ENCODE assay signal across 8 cellular contexts in the genomic region with DNA sequence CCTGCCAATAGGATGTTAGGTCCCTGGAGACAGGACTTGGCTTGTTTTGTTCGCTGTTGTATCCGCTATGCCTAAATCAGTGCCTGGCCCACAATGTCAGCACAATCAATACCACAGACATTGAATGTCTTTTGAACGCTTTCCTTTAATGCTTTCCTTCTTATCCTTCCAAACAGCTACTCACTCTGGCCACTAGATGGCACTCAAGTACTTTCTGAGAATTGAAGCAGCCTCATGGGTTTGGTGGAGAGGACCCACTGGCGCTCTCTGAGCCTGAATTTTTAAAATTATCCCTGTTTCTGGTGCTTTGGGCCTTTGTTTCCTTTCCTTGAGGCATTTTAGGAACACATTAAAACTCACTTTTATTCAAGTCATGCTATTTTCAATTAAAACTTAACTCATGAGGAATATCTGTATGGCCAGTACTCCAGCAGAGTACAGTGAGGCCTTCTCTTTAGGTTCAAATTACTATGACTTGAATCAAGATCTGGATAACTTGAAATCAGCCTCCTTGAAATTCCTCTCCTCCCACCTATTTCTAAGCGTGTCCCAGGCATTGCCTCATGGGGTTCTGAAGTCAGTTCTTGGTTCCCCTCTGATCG. TPM values are rescaled to one million over a fixed set of nuclear protein-coding genes. Genes with fewer than 3 reads are reported as not detected.
DNase-seq lines count a peak whose midpoint lies in the region; ATAC-seq and TF ChIP-seq lines count a peak whose summit lies in the region.

No MANE protein-coding gene starts in this region.

- H3K4me2 ChIP-seq in DND-41 (ENCODE audit: insufficient read depth, low read length) (no peak overlapping the region), IMR-90 (ENCODE audit: low read depth, low read length) (no peak overlapping the region)

- H2BK20ac ChIP-seq in IMR-90 (ENCODE audit: low read depth, low read length) = peak overlapping the region; percentile 81

- H2AK9ac ChIP-seq in IMR-90 (replicated peaks; ENCODE audit: low read depth, low read length, poor library complexity) = no peak overlapping the region

- 0 out of 2 replicates have a peak overlapping the region, but pooled peaks have one; percentile 59 for H4K91ac ChIP-seq in IMR-90 (ENCODE audit: insufficient read depth, low read depth, low read length)

- H3K23ac ChIP-seq in IMR-90 (ENCODE audit: low read depth, low read length) = no peak overlapping the region

- no peak overlapping the region for H2BK5ac ChIP-seq in IMR-90 (ENCODE audit: low read depth, low read length, poor library complexity, severe bottlenecking)

- H3K27me3 ChIP-seq in DND-41 (ENCODE audit: insufficient read depth, low read length, poor library complexity) (peaks cover 5% of the 10 kb centered on the region), IMR-90 (ENCODE audit: control insufficient read depth, insufficient read depth, low read length) (no peaks in the 10 kb centered on the region), right atrium auricular region (no peaks in the 10 kb centered on the region), gastrocnemius medialis (no peaks in the 10 kb centered on the region)

- peak; percentile 25; the same call in 1 of the 3 replicates for ATAC-seq in DND-41 (ENCODE audit: insufficient read depth, low read depth)
- ATAC-seq in IMR-90 (ENCODE audit: low read depth) = peak; percentile 33
- ATAC-seq in activated naive CD4-positive, alpha-beta T cell treated with anti-CD3 and anti-CD28 coated beads, Interleukin-2, amount 50 U/mL, for 72 hours = no peak
- ATAC-seq in gastrocnemius medialis = peak; percentile 50 to 59
- ATAC-seq in GM19455 (IDR thresholded peaks at IDR 0.05; ENCODE audit: unreplicated experiment) = no peak
- no peak for ATAC-seq in GM21619 (IDR thresholded peaks at IDR 0.05; ENCODE audit: unreplicated experiment)

- intact Hi-C loops in IMR-90 (cut with micrococcal nuclease) (loop anchor here (1.0 to 10.0 kb wide), 4 partner anchors 120 to 1257 kb away; partner anchors contain the start of genes C17orf100 and MED31), gastrocnemius medialis (cut with DNase I; ENCODE audit: low total_unique reads) (loop anchor here (1.0 to 5.0 kb wide), 3 partner anchors 120 to 850 kb away; partner anchors contain the start of gene AIPL1)

- H2BK15ac ChIP-seq in IMR-90 (ENCODE audit: low read depth, low read length) = no peak overlapping the region

- H3K36me3 ChIP-seq in DND-41 (ENCODE audit: insufficient read depth, low read length) (no peaks in the 10 kb centered on the region; the same call in 1 of the 2 replicates), IMR-90 (ENCODE audit: control insufficient read depth, insufficient read depth, low read length) (no peaks in the 10 kb centered on the region), right atrium auricular region (no peaks in the 10 kb centered on the region), gastrocnemius medialis (no peaks in the 10 kb centered on the region)

- H2AK5ac ChIP-seq in IMR-90 (ENCODE audit: low read depth, low read length) = peak overlapping the region; percentile 74; the same call in 1 of the 2 replicates

- in situ Hi-C loops in IMR-90 (cut with MboI; ENCODE audit: low sequenced_read_pairs) (loop anchor here (5.0 kb wide), 1 partner anchor 835 kb away; no protein-coding TSS in a partner anchor), gastrocnemius medialis (cut with MboI; ENCODE audit: low sequenced_read_pairs in 4 of 4) (loop anchor here (5.0 to 25.0 kb wide), 6 partner anchors 125 to 845 kb away; partner anchors contain the start of gene WSCD1 (in 2 of the 4))

- TF ChIP-seq POLR2A in IMR-90 (IDR thresholded peaks at IDR 0.05; ENCODE audit: low read depth, low read length) (no peak), gastrocnemius medialis (IDR thresholded peaks at IDR 0.05) (no peak)

- H2AFZ ChIP-seq in DND-41 (ENCODE audit: low read depth, low read length) = no peak overlapping the region
- peak overlapping the region; percentile 77 for H2AFZ ChIP-seq in IMR-90 (replicated peaks; ENCODE audit: low read length, poor library complexity)

- H3K56ac ChIP-seq in IMR-90 (ENCODE audit: extremely low read depth, insufficient read depth, low read length) = no peak overlapping the region

- peak overlapping the region; percentile 24 to 54 for H3K27ac Mint-ChIP-seq in activated naive CD4-positive, alpha-beta T cell treated with anti-CD3 and anti-CD28 coated beads, Interleukin-2, amount 50 U/mL, for 72 hours

- H4K8ac ChIP-seq in IMR-90 (ENCODE audit: low read depth in 2 of 2, low read length in 2 of 2) = no peak overlapping the region

- H3K4me3 ChIP-seq in DND-41 (ENCODE audit: low read depth in 1 of 2, low read length in 2 of 2) (no peak overlapping the region), IMR-90 (ENCODE audit: insufficient read depth, low read depth, low read length) (no peak overlapping the region), right atrium auricular region (no peak overlapping the region), gastrocnemius medialis (no peak overlapping the region)

- peaks cover 0 to 7% of the 10 kb centered on the region in 2 donors for H3K36me3 Mint-ChIP-seq in activated naive CD4-positive, alpha-beta T cell treated with anti-CD3 and anti-CD28 coated beads, Interleukin-2, amount 50 U/mL, for 72 hours

- no peaks in the 10 kb centered on the region for H3K9me3 Mint-ChIP-seq in activated naive CD4-positive, alpha-beta T cell treated with anti-CD3 and anti-CD28 coated beads, Interleukin-2, amount 50 U/mL, for 72 hours

- BruUV-seq in IMR-90 (replicated peaks; lab: Mats Ljungman, UMichigan) = no TSS peak

- peak; percentile 93 for TF ChIP-seq RAD21 in IMR-90 (IDR thresholded peaks at IDR 0.05; ENCODE audit: low read length)

- no peak overlapping the region for H2BK120ac ChIP-seq in IMR-90 (ENCODE audit: low read depth, low read length)

- TF ChIP-seq CTCF in DND-41 (IDR thresholded peaks at IDR 0.05; ENCODE audit: borderline replicate concordance, extremely low read depth, low read length, poor library complexity, severe bottlenecking) (peak; percentile 95), IMR-90 (conservative IDR thresholded peaks at IDR 0.05; ENCODE audit: low read depth, low read length) (peak; percentile 95), right atrium auricular region (IDR thresholded peaks at IDR 0.05) (peak; percentile 88 to 93), gastrocnemius medialis (IDR thresholded peaks at IDR 0.05 in 4 of 5, conservative IDR thresholded peaks at IDR 0.05 in 1 of 5) (peak; percentile 85 to 95 (median 87))

- H4K20me1 ChIP-seq in DND-41 (ENCODE audit: insufficient read depth, low read length) = no peaks in the 10 kb centered on the region
- no peaks in the 10 kb centered on the region for H4K20me1 ChIP-seq in IMR-90 (ENCODE audit: insufficient read depth, low read length)

- H3K27ac ChIP-seq in DND-41 (ENCODE audit: low read length) (no peak overlapping the region), IMR-90 (ENCODE audit: insufficient read depth, low read length) (no peak overlapping the region), right atrium auricular region (no peak overlapping the region), gastrocnemius medialis (no peak overlapping the region)

- peaks cover 16 to 21% of the 10 kb centered on the region in 2 experiments; a peak in 3 of 4 replicates for H3K79me1 ChIP-seq in IMR-90 (ENCODE audit: low read depth in 1 of 2, low read length in 2 of 2)

- H4K5ac ChIP-seq in IMR-90 (ENCODE audit: low read depth, low read length) = no peak overlapping the region

- H3K9me3 ChIP-seq in DND-41 (ENCODE audit: insufficient read depth, low read length, severe bottlenecking) = no peaks in the 10 kb centered on the region
- no peaks in the 10 kb centered on the region for H3K9me3 ChIP-seq in IMR-90 (ENCODE audit: control insufficient read depth, insufficient read depth, low read length)
- no peaks in the 10 kb centered on the region for H3K9me3 ChIP-seq in right atrium auricular region
- H3K9me3 ChIP-seq in gastrocnemius medialis = no peaks in the 10 kb centered on the region

- no peak overlapping the region for H3K9ac ChIP-seq in DND-41 (ENCODE audit: low read depth, low read length)
- H3K9ac ChIP-seq in IMR-90 (ENCODE audit: low read depth, low read length) = no peak overlapping the region

- dilution Hi-C loops in IMR-90 (cut with HindIII; ENCODE audit: low sequenced_read_pairs, unreplicated experiment) = no loop called here

- CTCF ChIA-PET in IMR-90 (lab: Yijun Ruan, JAX) = interaction anchor here (0.8 to 1.1 kb wide), 3 partner anchors 835 to 848 kb away, joined by 3 to 5 read pairs (median 4); no protein-coding TSS in a partner anchor

- 39% methylated on average over 3 of the region's 6 CpGs; no CpG with 5 or more reads in 1 of the 2 experiments for WGBS in IMR-90 (ENCODE audit: extremely low coverage in 2 of 2, insufficient read length in 1 of 2), 2 experiments

- H3K9me1 ChIP-seq in IMR-90 (ENCODE audit: insufficient read depth, low read length) = peaks cover 16% of the 10 kb centered on the region

- 0 out of 2 replicates have a peak overlapping the region, but pooled peaks have one; percentile 34 for H3K4ac ChIP-seq in IMR-90 (ENCODE audit: low read depth, low read length)

- POLR2A ChIA-PET in IMR-90 (lab: Charles Lee; ENCODE audit: unreplicated experiment) = no interaction called here

- H3K4me1 ChIP-seq in DND-41 (ENCODE audit: insufficient read depth, low read length) (peaks cover 25% of the 10 kb centered on the region), IMR-90 (ENCODE audit: control insufficient read depth, insufficient read depth, low read length) (peaks cover 20% of the 10 kb centered on the region), right atrium auricular region (peaks cover 0 to 31% of the 10 kb centered on the region in 2 donors), gastrocnemius medialis (peaks cover 19 to 21% of the 10 kb centered on the region in 2 donors)

- peak; percentile 60 for DNase-seq in DND-41
- peak; percentile 76 for DNase-seq in IMR-90
- peak; percentile 83 for DNase-seq in OCI-M1 (lab: John Stamatoyannopoulos, UW)
- DNase-seq in activated naive CD4-positive, alpha-beta T cell treated with anti-CD3 and anti-CD28 coated beads, Interleukin-2, amount 50 U/mL, for 72 hours (ENCODE audit: low spot score in 2 of 2) = peak in 1 of 2 donors; percentile 56
- no peak for DNase-seq in right atrium auricular region (ENCODE audit: low spot score)
- no peak for DNase-seq in gastrocnemius medialis

- H3K79me2 ChIP-seq in DND-41 (ENCODE audit: insufficient read depth, low read length) = peaks cover 8% of the 10 kb centered on the region

- no peak overlapping the region for H3K18ac ChIP-seq in IMR-90 (ENCODE audit: low read depth, low read length)

- H3K14ac ChIP-seq in IMR-90 (replicated peaks; ENCODE audit: low read depth, low read length) = no peak overlapping the region

TF ChIP-seq in IMR-90, 13 proteins besides CTCF, POLR2A, EP300 and RAD21 (continues in another document):
- peak; percentile 86 for TF ChIP-seq SMC3 (IDR thresholded peaks at IDR 0.05; ENCODE audit: low read depth, low read length)
- no peak for TF ChIP-seq MAFK (IDR thresholded peaks at IDR 0.05; ENCODE audit: low read depth, low read length)

RNA-seq across cellular contexts. Expression of gene NLRP1, which starts 3.2 kb away (rescaled TPM):
- 134 and 172 TPM in 2 replicates for total RNA-seq in IMR-90 (2012; rRNA removed)
- 340 and 376 TPM in 2 replicates for polyA plus RNA-seq in IMR-90 (2012; rRNA removed)
- 386 and 499 TPM in 2 replicates for polyA plus RNA-seq in IMR-90 (2012; cell fraction: cytosol; rRNA removed)
- 355 and 449 TPM in 2 replicates for polyA plus RNA-seq in IMR-90 (2012; cell fraction: nucleus; rRNA removed; ENCODE audit: low replicate concordance)
- 10 to 100 TPM; 47.0 to 55.1 TPM for total RNA-seq in activated naive CD4-positive, alpha-beta T cell treated with anti-CD3 and anti-CD28 coated beads, Interleukin-2, amount 50 U/mL, for 72 hours
- 10 to 100 TPM; 11.4 to 16.5 TPM for total RNA-seq in right atrium auricular region
- 1 to 10 TPM; 3.6 to 7.7 (median 6.9) TPM for total RNA-seq in gastrocnemius medialis

Comparison
In these comparisons a context has a peak if more than half of its experiments do, and no peak if none do; other contexts are left out.
1. ATAC-seq: peak in DND-41 (single experiment), IMR-90 (single experiment) and gastrocnemius medialis (2 of 2); none in activated naive CD4-positive, alpha-beta T cell treated with anti-CD3 and anti-CD28 coated beads, Interleukin-2, amount 50 U/mL, for 72 hours (0 of 2), GM19455 (single experiment) and GM21619 (single experiment).
2. DNase-seq: peak in DND-41 (single experiment), IMR-90 (single experiment) and OCI-M1 (single experiment); none in right atrium auricular region (single experiment) and gastrocnemius medialis (0 of 2).
3. Peak in every context shown above with its lines, with median percentiles within 50 percentile points of each other: CTCF ChIP-seq.